ENCODE assay signal across 8 cellular contexts in the genomic region with DNA sequence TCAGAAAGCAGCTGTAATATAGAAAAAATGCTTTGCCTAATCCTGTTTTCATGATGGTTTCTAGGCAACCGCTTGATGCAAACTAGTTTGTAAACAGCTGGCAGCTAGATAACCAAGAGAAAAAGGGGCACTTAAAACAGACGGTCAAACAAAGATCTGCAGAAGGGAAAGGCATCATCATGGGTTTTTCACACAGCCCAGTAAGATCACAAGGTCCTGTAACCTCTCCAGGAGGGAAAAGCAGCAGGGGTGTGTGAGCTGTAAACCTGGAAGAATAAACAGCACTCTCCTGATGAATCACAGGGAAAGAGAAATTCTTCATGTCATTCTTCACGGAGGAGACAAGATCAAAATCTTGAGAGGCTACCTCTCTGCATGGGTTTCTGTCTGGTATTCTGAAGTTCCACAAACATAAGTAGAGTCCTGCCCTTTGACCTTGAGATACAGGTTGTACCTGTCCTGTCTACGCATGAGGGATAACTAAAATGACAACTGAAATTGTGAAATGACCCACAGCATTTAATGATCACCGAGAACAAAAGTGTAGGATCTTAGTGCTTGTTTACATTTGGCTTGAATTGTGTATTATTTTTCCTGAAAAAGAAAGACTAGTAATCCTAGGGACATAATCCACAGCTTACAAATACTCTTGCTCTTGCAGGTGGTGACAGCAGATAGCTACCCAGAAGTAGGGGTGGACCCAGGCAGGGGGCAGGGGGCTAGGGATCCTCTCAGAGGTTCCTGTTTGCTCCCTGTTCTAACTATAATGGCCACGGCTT. TPM values are rescaled to one million over a fixed set of nuclear protein-coding genes. Genes with fewer than 3 reads are reported as not detected.
DNase-seq lines count a peak whose midpoint lies in the region; ATAC-seq and TF ChIP-seq lines count a peak whose summit lies in the region.

No MANE protein-coding gene starts in this region.

- H3K4me3 ChIP-seq in cardiac muscle cell (no peak overlapping the region), heart right ventricle (no peak overlapping the region), SJSA1 (no peak overlapping the region), gastroesophageal sphincter (no peak overlapping the region), tibial artery (no peak overlapping the region)
- no peak overlapping the region for H3K4me3 ChIP-seq in naive thymus-derived CD4-positive, alpha-beta T cell (ENCODE audit: low read length)

- no peak for ATAC-seq in heart right ventricle
- peak; percentile 37 for ATAC-seq in gastroesophageal sphincter
- ATAC-seq in naive thymus-derived CD4-positive, alpha-beta T cell, result no peak
- ATAC-seq in HG02571 (IDR thresholded peaks at IDR 0.05; ENCODE audit: unreplicated experiment), result no peak

- H3K27ac ChIP-seq in cardiac muscle cell, result peak overlapping the region; percentile 82
- H3K27ac ChIP-seq in heart right ventricle, result peak overlapping the region in 4 of 10 donors; percentile 5 to 47 (median 21)
- H3K27ac ChIP-seq in SJSA1, result peak overlapping the region; percentile 74
- H3K27ac ChIP-seq in gastroesophageal sphincter, result peak overlapping the region; percentile 84 to 94 (median 85)
- peak overlapping the region; percentile 77 to 80 for H3K27ac ChIP-seq in tibial artery
- no peak overlapping the region for H3K27ac ChIP-seq in naive thymus-derived CD4-positive, alpha-beta T cell (ENCODE audit: low read depth, low read length)

- H3K4me3 Mint-ChIP-seq in naive thymus-derived CD4-positive, alpha-beta T cell, result no peak overlapping the region
- H3K4me3 Mint-ChIP-seq in activated naive CD4-positive, alpha-beta T cell treated with anti-CD3 and anti-CD28 coated beads, Interleukin-2, amount 10 ng/mL, durations not matched to agents 7 days and 5 days, result no peak overlapping the region

- no peak for TF ChIP-seq EP300 in gastroesophageal sphincter (IDR thresholded peaks at IDR 0.05)

- TF ChIP-seq POLR2A in gastroesophageal sphincter (IDR thresholded peaks at IDR 0.05), result no peak

- H3K4me1 Mint-ChIP-seq in naive thymus-derived CD4-positive, alpha-beta T cell, result peaks cover 4 to 17% (median 7%) of the 10 kb centered on the region in 7 donors
- peaks cover 16% of the 10 kb centered on the region for H3K4me1 Mint-ChIP-seq in activated naive CD4-positive, alpha-beta T cell treated with anti-CD3 and anti-CD28 coated beads, Interleukin-2, amount 10 ng/mL, durations not matched to agents 7 days and 5 days

- DNase-seq in cardiac muscle cell (ENCODE audit: low read depth in 1 of 2, low spot score in 1 of 2) (peak in 1 of 2 donors; percentile 60), heart right ventricle (no peak), SJSA1 (ENCODE audit: low read depth in 1 of 2, low spot score in 2 of 2) (peak; percentile 59 to 76), tibial artery (no peak)
- no peak for DNase-seq in naive thymus-derived CD4-positive, alpha-beta T cell
- DNase-seq in activated naive CD4-positive, alpha-beta T cell treated with anti-CD3 and anti-CD28 coated beads, Interleukin-2, amount 10 ng/mL, durations not matched to agents 7 days and 5 days, result no peak

- H3K9me3 ChIP-seq in cardiac muscle cell (ENCODE audit: low read depth), result no peaks in the 10 kb centered on the region
- H3K9me3 ChIP-seq in heart right ventricle, result no peaks in the 10 kb centered on the region
- no peaks in the 10 kb centered on the region for H3K9me3 ChIP-seq in SJSA1 (replicated peaks)
- no peaks in the 10 kb centered on the region for H3K9me3 ChIP-seq in gastroesophageal sphincter
- H3K9me3 ChIP-seq in tibial artery, result no peaks in the 10 kb centered on the region
- H3K9me3 ChIP-seq in naive thymus-derived CD4-positive, alpha-beta T cell (ENCODE audit: control insufficient read depth in 2 of 3, low read length in 3 of 3), result no peaks in the 10 kb centered on the region

- no peaks in the 10 kb centered on the region for H3K27me3 Mint-ChIP-seq in naive thymus-derived CD4-positive, alpha-beta T cell
- H3K27me3 Mint-ChIP-seq in activated naive CD4-positive, alpha-beta T cell treated with anti-CD3 and anti-CD28 coated beads, Interleukin-2, amount 10 ng/mL, durations not matched to agents 7 days and 5 days, result no peaks in the 10 kb centered on the region

- no peak for TF ChIP-seq CTCF in cardiac muscle cell (IDR thresholded peaks at IDR 0.05; ENCODE audit: low read depth, low read length)
- no peak for TF ChIP-seq CTCF in heart right ventricle (IDR thresholded peaks at IDR 0.05)
- no peak for TF ChIP-seq CTCF in gastroesophageal sphincter (IDR thresholded peaks at IDR 0.05)
- TF ChIP-seq CTCF in tibial artery (IDR thresholded peaks at IDR 0.05), result no peak

- peaks cover 79% of the 10 kb centered on the region for H3K4me1 ChIP-seq in cardiac muscle cell (ENCODE audit: low read depth)
- H3K4me1 ChIP-seq in heart right ventricle, result peaks cover 3 to 93% (median 66%) of the 10 kb centered on the region in 9 donors
- peaks cover 31% of the 10 kb centered on the region for H3K4me1 ChIP-seq in SJSA1 (replicated peaks)
- H3K4me1 ChIP-seq in gastroesophageal sphincter, result peaks cover 34 to 86% (median 38%) of the 10 kb centered on the region in 3 donors
- H3K4me1 ChIP-seq in tibial artery, result peaks cover 0 to 99% (median 73%) of the 10 kb centered on the region in 4 donors
- H3K4me1 ChIP-seq in naive thymus-derived CD4-positive, alpha-beta T cell (ENCODE audit: control insufficient read depth in 2 of 2, insufficient read depth in 2 of 2, low read length in 2 of 2), result no peaks in the 10 kb centered on the region

- H3K27ac Mint-ChIP-seq in naive thymus-derived CD4-positive, alpha-beta T cell, result no peak overlapping the region
- no peak overlapping the region for H3K27ac Mint-ChIP-seq in activated naive CD4-positive, alpha-beta T cell treated with anti-CD3 and anti-CD28 coated beads, Interleukin-2, amount 10 ng/mL, durations not matched to agents 7 days and 5 days

- H3K36me3 Mint-ChIP-seq in naive thymus-derived CD4-positive, alpha-beta T cell, result peaks cover 5 to 20% (median 10%) of the 10 kb centered on the region in 5 donors
- H3K36me3 Mint-ChIP-seq in activated naive CD4-positive, alpha-beta T cell treated with anti-CD3 and anti-CD28 coated beads, Interleukin-2, amount 10 ng/mL, durations not matched to agents 7 days and 5 days, result peaks cover 8% of the 10 kb centered on the region

- no peaks in the 10 kb centered on the region for H3K36me3 ChIP-seq in cardiac muscle cell
- peaks cover 0 to 19% (median 0%) of the 10 kb centered on the region in 9 donors for H3K36me3 ChIP-seq in heart right ventricle
- H3K36me3 ChIP-seq in SJSA1, result 0 out of 2 replicates have a peak, but pooled peaks cover 3% of the 10 kb centered on the region
- H3K36me3 ChIP-seq in gastroesophageal sphincter, result peaks cover 0 to 7% of the 10 kb centered on the region in 2 donors
- no peaks in the 10 kb centered on the region for H3K36me3 ChIP-seq in tibial artery
- no peaks in the 10 kb centered on the region for H3K36me3 ChIP-seq in naive thymus-derived CD4-positive, alpha-beta T cell (ENCODE audit: control insufficient read depth in 2 of 3, insufficient read depth in 3 of 3, low read length in 3 of 3)

- POLR2A ChIA-PET in naive thymus-derived CD4-positive, alpha-beta T cell (lab: Charles Lee), result no interaction called here

- H3K27me3 ChIP-seq in cardiac muscle cell (no peaks in the 10 kb centered on the region), heart right ventricle (no peaks in the 10 kb centered on the region), SJSA1 (replicated peaks) (no peaks in the 10 kb centered on the region), gastroesophageal sphincter (no peaks in the 10 kb centered on the region), tibial artery (no peaks in the 10 kb centered on the region)
- no peaks in the 10 kb centered on the region for H3K27me3 ChIP-seq in naive thymus-derived CD4-positive, alpha-beta T cell (ENCODE audit: control insufficient read depth in 2 of 2, insufficient read depth in 2 of 2, low read length in 2 of 2)

- no peaks in the 10 kb centered on the region for H3K9me3 Mint-ChIP-seq in naive thymus-derived CD4-positive, alpha-beta T cell
- no peaks in the 10 kb centered on the region for H3K9me3 Mint-ChIP-seq in activated naive CD4-positive, alpha-beta T cell treated with anti-CD3 and anti-CD28 coated beads, Interleukin-2, amount 10 ng/mL, durations not matched to agents 7 days and 5 days

- intact Hi-C loops in heart right ventricle (cut with DNase I), result loop anchor here in 1 of 10 donors (5.0 kb wide), 1 partner anchor 33 kb away; no protein-coding TSS in a partner anchor
- intact Hi-C loops in tibial artery (cut with DNase I; ENCODE audit: low total_unique reads), result no loop called here
- intact Hi-C loops in naive thymus-derived CD4-positive, alpha-beta T cell (cut with micrococcal nuclease), result no loop called here

- CTCF ChIA-PET in naive thymus-derived CD4-positive, alpha-beta T cell (lab: Charles Lee), result interaction anchor here (0.6 kb wide), 1 partner anchor 49 kb away, joined by 4 read pairs; no protein-coding TSS in a partner anchor
- CTCF ChIA-PET in activated naive CD4-positive, alpha-beta T cell treated with anti-CD3 and anti-CD28 coated beads, Interleukin-2, amount 10 ng/mL, durations not matched to agents 7 days and 5 days (lab: Charles Lee), result no interaction called here

- 54 to 59% methylated on average over 6 of the region's 6 CpGs for WGBS in heart right ventricle, 2 donors
- 28 to 29% methylated on average over 6 of the region's 6 CpGs for WGBS in gastroesophageal sphincter (ENCODE audit: low coverage in 1 of 2), 2 donors

RNA-seq across cellular contexts. Expression of a gene that starts 48.0 kb away (rescaled TPM):
- total RNA-seq in cardiac muscle cell (15.8 and 24.3 TPM in 2 replicates), heart right ventricle (10 to 100 TPM; 16.1 to 34.2 (median 23.7) TPM), gastroesophageal sphincter (10 to 100 TPM; 33.1 to 59.1 (median 43.3) TPM)
- polyA plus RNA-seq in cardiac muscle cell (22.1 and 25.5 TPM in 2 replicates), heart right ventricle (1 to 10 TPM; 4.2 to 8.4 TPM)
- total RNA-seq in SJSA1 (2014; rRNA removed; shearing (Covaris generic)), result 9.8 and 16.0 TPM in 2 replicates
- total RNA-seq in naive thymus-derived CD4-positive, alpha-beta T cell, result 10 to 100 TPM; 15.4 to 46.2 (median 19.6) TPM
- polyA plus RNA-seq in naive thymus-derived CD4-positive, alpha-beta T cell, result 1 to 10 TPM; 5.3 to 6.0 TPM

Comparison
In these comparisons a context has a peak if more than half of its experiments do, and no peak if none do; other contexts are left out.
1. DNase-seq: peak in SJSA1 (2 of 2); none in heart right ventricle (0 of 2), tibial artery (0 of 2), naive thymus-derived CD4-positive, alpha-beta T cell (0 of 9) and activated naive CD4-positive, alpha-beta T cell treated with anti-CD3 and anti-CD28 coated beads, Interleukin-2, amount 10 ng/mL, durations not matched to agents 7 days and 5 days (single experiment).